In the genomic region with DNA sequence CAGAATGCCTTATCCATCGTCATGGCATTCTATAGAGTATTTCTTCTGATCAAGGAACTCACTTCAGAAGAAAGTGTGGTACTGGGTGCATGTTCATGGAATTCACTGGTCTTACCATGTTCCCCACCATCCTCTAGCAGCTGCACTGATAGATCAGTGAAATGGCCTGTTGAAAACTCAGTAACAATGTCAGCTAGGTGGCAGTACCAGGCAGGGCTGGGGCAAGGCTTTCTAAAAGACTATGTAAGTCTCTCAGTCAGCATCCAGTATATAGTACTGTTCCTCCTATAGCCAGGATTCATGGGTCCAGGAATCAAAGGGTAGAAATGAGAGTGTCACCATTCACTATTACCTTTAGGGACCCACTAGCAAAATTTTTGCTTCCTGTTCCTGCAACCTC, we compare ENCODE assay signal across 11 cellular contexts. TPM values are rescaled to one million over a fixed set of nuclear protein-coding genes. Genes with fewer than 3 reads are reported as not detected.
DNase-seq lines count a peak whose midpoint lies in the region; ATAC-seq, FAIRE-seq and TF ChIP-seq lines count a peak whose summit lies in the region.
"Had no signal": no experiment of that assay in that cellular context is flagged by ENCODE, and none has a peak within 500 bp of the region (broad histone marks: within the 10 kb centered on the region; RNA-seq: fewer than 3 reads in every experiment).

No MANE protein-coding gene starts in this region.

- H3K79me2 ChIP-seq in H1 (ENCODE audit: control insufficient read depth in 1 of 2, insufficient read depth in 2 of 2, low read length in 2 of 2), result no peaks in the 10 kb centered on the region

- intact Hi-C loops in naive thymus-derived CD4-positive, alpha-beta T cell (cut with micrococcal nuclease), result no loop called here
- intact Hi-C loops in pancreas (cut with DNase I), result loop anchor here in 1 of 3 donors (5.0 kb wide), 1 partner anchor 273 kb away; no protein-coding TSS in a partner anchor

- H2BK12ac ChIP-seq in H1 (ENCODE audit: low read depth, low read length), result 0 out of 2 replicates have a peak overlapping the region, but pooled peaks have one; percentile 3

- no peak overlapping the region for H4K8ac ChIP-seq in H1 (ENCODE audit: extremely low read depth, insufficient read depth, low read length)

- H4K20me1 ChIP-seq in H1 (replicated peaks in 1 of 2; ENCODE audit: control insufficient read depth in 1 of 2, insufficient read depth in 2 of 2, low read length in 2 of 2), result no peaks in the 10 kb centered on the region

- no peak overlapping the region for H3K4ac ChIP-seq in H1 (replicated peaks; ENCODE audit: insufficient read length, low read depth, low read length)

- no peaks in the 10 kb centered on the region for H3K36me3 ChIP-seq in H1 (ENCODE audit: control insufficient read depth in 2 of 4, insufficient read depth in 4 of 4, low read length in 3 of 4)
- H3K36me3 ChIP-seq in lung (ENCODE audit: control insufficient read depth in 2 of 2, insufficient read depth in 2 of 2, low read length in 2 of 2), result no peaks in the 10 kb centered on the region
- no peaks in the 10 kb centered on the region for H3K36me3 ChIP-seq in naive thymus-derived CD4-positive, alpha-beta T cell (ENCODE audit: control insufficient read depth in 2 of 3, insufficient read depth in 3 of 3, low read length in 3 of 3)
- H3K36me3 ChIP-seq in pancreas, result no peaks in the 10 kb centered on the region
- H3K36me3 ChIP-seq: colonic mucosa had no signal

- H3K4me2 ChIP-seq in H1 (ENCODE audit: insufficient read depth in 1 of 2, low read depth in 2 of 2, low read length in 2 of 2), result no peak overlapping the region

- H3K9ac ChIP-seq in H1 (replicated peaks in 1 of 4; ENCODE audit: extremely low read depth in 1 of 4, low read depth in 3 of 4, low read length in 3 of 4), result no peak overlapping the region

- TF ChIP-seq RAD21 in H1 (IDR thresholded peaks at IDR 0.05 in 1 of 2, conservative IDR thresholded peaks at IDR 0.05 in 1 of 2; ENCODE audit: low read depth in 2 of 2, low read length in 2 of 2), result peak; percentile 73 to 83

- H3K27me3 ChIP-seq in H1 (replicated peaks in 1 of 4; ENCODE audit: control insufficient read depth in 3 of 4, extremely low read depth in 1 of 4, insufficient read depth in 3 of 4, low read length in 3 of 4) (no peaks in the 10 kb centered on the region), lung (ENCODE audit: control insufficient read depth, insufficient read depth) (no peaks in the 10 kb centered on the region), pancreas (no peaks in the 10 kb centered on the region)
- H3K27me3 ChIP-seq in naive thymus-derived CD4-positive, alpha-beta T cell (ENCODE audit: control insufficient read depth in 2 of 2, insufficient read depth in 2 of 2, low read length in 2 of 2), result no peaks in the 10 kb centered on the region
- H3K27me3 ChIP-seq: colonic mucosa had no signal

- H3K56ac ChIP-seq in H1 (replicated peaks; ENCODE audit: insufficient read length, low read depth, low read length), result no peak overlapping the region

- peak overlapping the region; percentile 62; the same call in 1 of the 2 replicates for H2BK20ac ChIP-seq in H1 (ENCODE audit: low read length)

- H3K23me2 ChIP-seq in H1 (ENCODE audit: low read depth, low read length), result no peaks in the 10 kb centered on the region

- no peak overlapping the region for H2BK120ac ChIP-seq in H1 (replicated peaks; ENCODE audit: low read depth, low read length)

- H3K23ac ChIP-seq in H1 (ENCODE audit: insufficient read length), result no peak overlapping the region

- no peak for DNase-seq in D721Med (ENCODE audit: insufficient read length, low spot score)
- DNase-seq in MV-4-11 (lab: John Stamatoyannopoulos, UW), result peak; percentile 1
- no peak for DNase-seq in H1 (ENCODE audit: low read depth in 1 of 2, low spot score in 2 of 2)
- no peak for DNase-seq in lung (ENCODE audit: low spot score)
- no peak for DNase-seq in stimulated activated CD8-positive, alpha-beta memory T cell treated with anti-CD3 and anti-CD28 coated beads, Interleukin-4, amount 100 ng/mL, for 48 hours
- no peak for DNase-seq in DMS79 (lab: John Stamatoyannopoulos, UW)
- no peak for DNase-seq in naive thymus-derived CD4-positive, alpha-beta T cell
- no peak for DNase-seq in pancreas
- DNase-seq: colonic mucosa, DMS53, retina had no signal

- WGBS in H1 (ENCODE audit: extremely low coverage in 1 of 2, insufficient coverage in 1 of 2, insufficient read length in 1 of 2, insufficient replicate concordance in 2 of 2, low coverage in 1 of 2, low lambda C conversion rate in 2 of 2, missing lambda C conversion rate in 1 of 2), 2 experiments, result 72% methylated on average over 1 of the region's 1 CpG; no CpG with 5 or more reads in 1 of the 2 experiments
- 93 to 98% methylated on average over 1 of the region's 1 CpG for WGBS in lung, 2 donors
- 60 to 72% methylated on average over 1 of the region's 1 CpG for WGBS in pancreas, 2 donors

- H3K4me3 ChIP-seq in H1 (ENCODE audit: extremely low read depth in 1 of 4, insufficient read depth in 2 of 4, low read depth in 3 of 4, low read length in 4 of 4), result no peak overlapping the region
- no peak overlapping the region for H3K4me3 ChIP-seq in lung
- no peak overlapping the region for H3K4me3 ChIP-seq in naive thymus-derived CD4-positive, alpha-beta T cell (ENCODE audit: low read length)
- H3K4me3 ChIP-seq in pancreas, result no peak overlapping the region
- H3K4me3 ChIP-seq: colonic mucosa had no signal

- H2BK5ac ChIP-seq in H1 (ENCODE audit: low read depth, low read length), result no peak overlapping the region

- no peak overlapping the region for H2BK15ac ChIP-seq in H1 (ENCODE audit: low read length)

- H2AK5ac ChIP-seq in H1 (ENCODE audit: low read depth, low read length), result no peak overlapping the region

- no peak overlapping the region for H3K27ac Mint-ChIP-seq in naive thymus-derived CD4-positive, alpha-beta T cell

- H3K4me3 Mint-ChIP-seq in naive thymus-derived CD4-positive, alpha-beta T cell, result no peak overlapping the region

- no peaks in the 10 kb centered on the region for H3K36me3 Mint-ChIP-seq in naive thymus-derived CD4-positive, alpha-beta T cell

- H2AFZ ChIP-seq in H1 (ENCODE audit: low read length), result no peak overlapping the region

- H3K27ac ChIP-seq in H1 (ENCODE audit: low read depth, low read length), result no peak overlapping the region
- H3K27ac ChIP-seq in lung (ENCODE audit: low read depth in 1 of 2, low read length in 1 of 2), result no peak overlapping the region
- H3K27ac ChIP-seq in naive thymus-derived CD4-positive, alpha-beta T cell (ENCODE audit: low read depth, low read length), result no peak overlapping the region
- H3K27ac ChIP-seq in pancreas, result no peak overlapping the region
- H3K27ac ChIP-seq: colonic mucosa had no signal

- H3K9me3 Mint-ChIP-seq in naive thymus-derived CD4-positive, alpha-beta T cell, result peaks cover 0 to 1% (median 0%) of the 10 kb centered on the region in 11 donors

- H3K18ac ChIP-seq in H1 (ENCODE audit: extremely low read depth, low read length), result no peak overlapping the region

- H3K27me3 Mint-ChIP-seq in naive thymus-derived CD4-positive, alpha-beta T cell, result peaks cover 0 to 7% (median 1%) of the 10 kb centered on the region in 5 donors

- TF ChIP-seq CTCF in D721Med (IDR thresholded peaks at IDR 0.05; ENCODE audit: insufficient read depth, missing control alignments) (peak; percentile 12), H1 (IDR thresholded peaks at IDR 0.05; ENCODE audit: control extremely low read depth in 1 of 3, insufficient read depth in 1 of 3, low read depth in 1 of 3, low read length in 3 of 3) (peak; percentile 6 to 65 (median 58)), lung (IDR thresholded peaks at IDR 0.05; ENCODE audit: control extremely low read depth, extremely low read depth) (no peak), pancreas (IDR thresholded peaks at IDR 0.05) (no peak)

- TF ChIP-seq EP300 in H1 (IDR thresholded peaks at IDR 0.05; ENCODE audit: borderline replicate concordance in 1 of 2, low read depth in 2 of 2, low read length in 2 of 2), result no peak

- H3K4me1 ChIP-seq in H1 (replicated peaks in 1 of 4; ENCODE audit: control insufficient read depth in 3 of 4, insufficient read depth in 4 of 4, low read length in 3 of 4), result peaks cover 3 to 10% (median 8%) of the 10 kb centered on the region in 4 experiments
- no peaks in the 10 kb centered on the region for H3K4me1 ChIP-seq in lung (ENCODE audit: control insufficient read depth in 2 of 2, insufficient read depth in 2 of 2, low read length in 2 of 2)
- no peaks in the 10 kb centered on the region for H3K4me1 ChIP-seq in naive thymus-derived CD4-positive, alpha-beta T cell (ENCODE audit: control insufficient read depth in 2 of 2, insufficient read depth in 2 of 2, low read length in 2 of 2)
- H3K4me1 ChIP-seq in pancreas, result no peaks in the 10 kb centered on the region
- H3K4me1 ChIP-seq: colonic mucosa had no signal

- H3K14ac ChIP-seq in H1 (ENCODE audit: insufficient read length), result no peak overlapping the region

- H3K9me3 ChIP-seq in H1 (ENCODE audit: insufficient read depth in 2 of 2, low read depth in 1 of 2, low read length in 1 of 2) (peaks cover 3 to 5% of the 10 kb centered on the region in 2 experiments; a peak in 2 of 4 replicates), lung (ENCODE audit: control insufficient read depth in 2 of 2, insufficient read depth in 1 of 2, low read length in 1 of 2) (peaks cover 0 to 3% of the 10 kb centered on the region in 2 donors), pancreas (no peaks in the 10 kb centered on the region)
- H3K9me3 ChIP-seq in naive thymus-derived CD4-positive, alpha-beta T cell (ENCODE audit: control insufficient read depth in 2 of 3, low read length in 3 of 3), result no peaks in the 10 kb centered on the region
- H3K9me3 ChIP-seq: colonic mucosa had no signal

- H4K91ac ChIP-seq in H1 (replicated peaks; ENCODE audit: insufficient read length, low read length), result no peak overlapping the region

- ATAC-seq in lung (ENCODE audit: insufficient read depth, low FRiP score) (peak; percentile 47), pancreas (no peak)
- ATAC-seq in naive thymus-derived CD4-positive, alpha-beta T cell, result no peak

- POLR2A ChIA-PET in H1 (lab: Charles Lee; ENCODE audit: partially characterized antibody), result no interaction called here
- POLR2A ChIA-PET in naive thymus-derived CD4-positive, alpha-beta T cell (lab: Charles Lee), result no interaction called here

- no peaks in the 10 kb centered on the region for H3K79me1 ChIP-seq in H1 (ENCODE audit: low read depth, low read length)

- no peak overlapping the region for H4K5ac ChIP-seq in H1 (ENCODE audit: insufficient read length, low read depth, low read length)

- CTCF ChIA-PET in H1 (lab: Charles Lee; ENCODE audit: partially characterized antibody), result interaction anchor here (0.5 to 4.0 kb wide), 12 partner anchors 9 to 410 kb away, joined by 3 to 35 read pairs (median 3); a partner anchor contains a TSS
- CTCF ChIA-PET in naive thymus-derived CD4-positive, alpha-beta T cell (lab: Charles Lee), result interaction anchor here (0.7 kb wide), 1 partner anchor 317 kb away, joined by 3 read pairs; no protein-coding TSS in a partner anchor

- TF ChIP-seq POLR2A in H1 (IDR thresholded peaks at IDR 0.05; ENCODE audit: control extremely low read depth in 1 of 2, low read depth in 2 of 2, low read length in 2 of 2), result no peak

- FAIRE-seq in D721Med (lab: Jason Lieb, UNC) (no peak), H1 (lab: Jason Lieb, UNC) (no peak), pancreas (lab: Jason Lieb, UNC) (no peak)

- H3K4me1 Mint-ChIP-seq in naive thymus-derived CD4-positive, alpha-beta T cell, result peaks cover 0 to 4% (median 0%) of the 10 kb centered on the region in 7 donors

RNA-seq across cellular contexts. Expression of a gene that starts 15.8 kb away (rescaled TPM):
- total RNA-seq in H1 (2021; fragmentation: NEBNext Ultra II Directional; extraction: Animal tissue kit (Norgen Biotek cat#: 25700)), result 42.7 and 57.0 TPM in 2 replicates
- polyA plus RNA-seq in H1 (2011; rRNA removed), result 72.5 and 140 TPM in 2 replicates
- polyA plus RNA-seq in H1 (2011; cell fraction: cytosol; rRNA removed), result 109 TPM
- 120 TPM for polyA plus RNA-seq in H1 (2011; cell fraction: nucleus; rRNA removed)
- polyA plus RNA-seq in H1 (2012, experiment 1 of 2), result 58.9 to 71.0 TPM (median 65.0 TPM) in 4 replicates
- polyA plus RNA-seq in H1 (2012, experiment 2 of 2), result 5.7 TPM
- polyA plus RNA-seq in H1 (2013, experiment 1 of 2), result 64.5 TPM
- polyA plus RNA-seq in H1 (2013, experiment 2 of 2), result 66.8 TPM
- polyA minus RNA-seq in H1 (2011; rRNA and poly(A)+ RNA removed), result 584 and 647 TPM in 2 replicates
- polyA minus RNA-seq in H1 (2011; cell fraction: cytosol; rRNA and poly(A)+ RNA removed), result 58.2 TPM
- polyA minus RNA-seq in H1 (2011; cell fraction: nucleus; rRNA and poly(A)+ RNA removed), result 605 TPM
- 100 to 1,000 TPM in 1 of 2 donors, 10 to 100 TPM in 1; 58.1 to 147 TPM for total RNA-seq in lung
- 10 to 100 TPM; 18.1 to 34.0 TPM for polyA plus RNA-seq in lung
- 1 to 10 TPM in 1 of 5 experiments, under 1 TPM in 1, not detected in 3; 0.29 to 1.5 TPM for total RNA-seq in naive thymus-derived CD4-positive, alpha-beta T cell
- not detected for polyA plus RNA-seq in naive thymus-derived CD4-positive, alpha-beta T cell
- total RNA-seq in pancreas, result 1 to 10 TPM; 4.0 to 7.0 (median 5.9) TPM
- 10 to 100 TPM in 1 of 2 donors, 1 to 10 TPM in 1; 4.9 to 11.6 TPM for polyA plus RNA-seq in pancreas

Comparison
In these comparisons a context has a peak if more than half of its experiments do, and no peak if none do; other contexts are left out.
1. CTCF ChIP-seq: peak in D721Med (single experiment) and H1 (3 of 3); none in lung (single experiment) and pancreas (0 of 4).